ENCODE assay signal across 7 cellular contexts in genomic region chr13:106507560-106508274, GRCh38. TPM values are rescaled to one million over a fixed set of nuclear protein-coding genes. Genes with fewer than 3 reads are reported as not detected.
A peak's percentile ranks its signal among the peaks of the same experiment; 100 is the strongest.
DNase-seq lines count a peak whose midpoint lies in the region; ATAC-seq lines count a peak whose summit lies in the region.

No MANE protein-coding gene starts in this region.

- peak overlapping the region; percentile 40 for H3K27ac ChIP-seq in caudate nucleus (ENCODE audit: low read depth, low read length)

- intact Hi-C loops in posterior vena cava (cut with DNase I) (no loop called here), left colon (cut with DNase I, micrococcal nuclease) (no loop called here)

- peak; percentile 92 for ATAC-seq in GM19463 (IDR thresholded peaks at IDR 0.05; ENCODE audit: unreplicated experiment)
- peak; percentile 71 for ATAC-seq in HG03565 (IDR thresholded peaks at IDR 0.05; ENCODE audit: unreplicated experiment)
- ATAC-seq in left colon: no peak

- DNase-seq in caudate nucleus (lab: John Stamatoyannopoulos, UW): peak in 15 of 61 donors; percentile 7 to 67 (median 34)
- DNase-seq in pons (ENCODE audit: low spot score): peak; percentile 90
- DNase-seq in posterior vena cava (ENCODE audit: low spot score): no peak
- no peak for DNase-seq in left colon
- DNase-seq in NCI-H1048 (lab: John Stamatoyannopoulos, UW): no peak

RNA-seq across cellular contexts. Expression of gene EFNB2, which starts 27.7 kb away (rescaled TPM):
- 10 to 100 TPM; 15.5 to 18.2 TPM for total RNA-seq in posterior vena cava
- total RNA-seq in left colon: 10 to 100 TPM; 85.0 to 97.1 TPM

Comparison
In these comparisons a context has a peak if more than half of its experiments do, and no peak if none do; other contexts are left out.
1. RNA of gene EFNB2, which starts 27.7 kb away (total RNA-seq): 85.0 to 97.1 TPM in left colon; 15.5 to 18.2 TPM in posterior vena cava; every median in the first group is over 4 times any median in the second.